ENCODE assay signal across 16 cellular contexts in genomic region chr3:185781759-185782158, GRCh38. TPM values are rescaled to one million over a fixed set of nuclear protein-coding genes. Genes with fewer than 3 reads are reported as not detected.
DNase-seq lines count a peak whose midpoint lies in the region; ATAC-seq and TF ChIP-seq lines count a peak whose summit lies in the region.
"Had no signal": no experiment of that assay in that cellular context is flagged by ENCODE, and none has a peak within 500 bp of the region (broad histone marks: within the 10 kb centered on the region; RNA-seq: fewer than 3 reads in every experiment).

No MANE protein-coding gene starts in this region.

- no peaks in the 10 kb centered on the region for H3K36me3 Mint-ChIP-seq in CD8-positive, alpha-beta T cell
- H3K36me3 Mint-ChIP-seq: activated CD4-positive, alpha-beta memory T cell treated with anti-CD3 and anti-CD28 coated beads for 36 hours had no signal

- ATAC-seq in CD8-positive, alpha-beta T cell = no peak

- H3K4me1 ChIP-seq in BLaER1 = peaks cover 20% of the 10 kb centered on the region
- H3K4me1 ChIP-seq in CD8-positive, alpha-beta T cell (ENCODE audit: insufficient read depth, low read length) = no peaks in the 10 kb centered on the region

- no peaks in the 10 kb centered on the region for H3K36me3 ChIP-seq in BLaER1
- H3K36me3 ChIP-seq in CD8-positive, alpha-beta T cell (ENCODE audit: insufficient read depth, low read length) = no peaks in the 10 kb centered on the region

- H3K27me3 ChIP-seq in BLaER1 = no peaks in the 10 kb centered on the region
- H3K27me3 ChIP-seq in CD8-positive, alpha-beta T cell (ENCODE audit: insufficient read depth, low read length) = no peaks in the 10 kb centered on the region

- H3K27me3 Mint-ChIP-seq in CD8-positive, alpha-beta T cell (ENCODE audit: low read depth) = peaks cover 8% of the 10 kb centered on the region
- H3K27me3 Mint-ChIP-seq: type B pancreatic cell had no signal

- H3K4me3 ChIP-seq in BLaER1 (no peak overlapping the region), astrocyte of the spinal cord (ENCODE audit: low read depth, low read length) (no peak overlapping the region)
- H3K4me3 ChIP-seq in CD8-positive, alpha-beta T cell (ENCODE audit: low read depth, low read length) = no peak overlapping the region

- H3K4me1 Mint-ChIP-seq in CD8-positive, alpha-beta T cell (ENCODE audit: low read depth) = no peaks in the 10 kb centered on the region

- DNase-seq in HT1080 (ENCODE audit: low read depth) = peak; percentile 92
- peak; percentile 86 for DNase-seq in astrocyte of the spinal cord (ENCODE audit: low read depth, low spot score)
- DNase-seq in hepatic stellate cell (ENCODE audit: low spot score) = peak; percentile 65
- DNase-seq in SK-N-DZ (ENCODE audit: low spot score) = no peak
- no peak for DNase-seq in COLO668 (lab: John Stamatoyannopoulos, UW; ENCODE audit: unreplicated experiment)
- DNase-seq in CD8-positive, alpha-beta T cell = no peak
- no peak for DNase-seq in KG1 (lab: John Stamatoyannopoulos, UW)
- DNase-seq: activated CD4-positive, alpha-beta memory T cell treated with anti-CD3 and anti-CD28 coated beads for 36 hours; aorta; effector CD8-positive, alpha-beta T cell; head of caudate nucleus; NCI-H1930; NCI-H774; Right ventricle myocardium superior had no signal

- intact Hi-C loops in CD8-positive, alpha-beta T cell (cut with DNase I, micrococcal nuclease) = no loop called here

- in situ Hi-C loops in astrocyte of the spinal cord (cut with HindIII; ENCODE audit: low sequenced_read_pairs) = no loop called here

- H4K20me1 ChIP-seq in BLaER1 = no peaks in the 10 kb centered on the region

- H3K9me3 ChIP-seq in BLaER1 = no peaks in the 10 kb centered on the region
- H3K9me3 ChIP-seq in CD8-positive, alpha-beta T cell (ENCODE audit: low read length) = no peaks in the 10 kb centered on the region

- H3K9ac ChIP-seq in BLaER1 = no peak overlapping the region

- H3K27ac Mint-ChIP-seq in CD8-positive, alpha-beta T cell = no peak overlapping the region
- H3K27ac Mint-ChIP-seq: activated CD4-positive, alpha-beta memory T cell treated with anti-CD3 and anti-CD28 coated beads for 36 hours; type B pancreatic cell had no signal

- POLR2A ChIA-PET in CD8-positive, alpha-beta T cell (lab: Charles Lee) = no interaction called here

- CTCF ChIA-PET in CD8-positive, alpha-beta T cell (lab: Charles Lee) = no interaction called here

- H3K27ac ChIP-seq in BLaER1 = no peak overlapping the region
- no peak overlapping the region for H3K27ac ChIP-seq in CD8-positive, alpha-beta T cell (ENCODE audit: low read depth, low read length)

- H3K9me3 Mint-ChIP-seq in CD8-positive, alpha-beta T cell = no peaks in the 10 kb centered on the region
- H3K9me3 Mint-ChIP-seq: type B pancreatic cell had no signal

- no peak overlapping the region for H3K4me3 Mint-ChIP-seq in CD8-positive, alpha-beta T cell
- H3K4me3 Mint-ChIP-seq: activated CD4-positive, alpha-beta memory T cell treated with anti-CD3 and anti-CD28 coated beads for 36 hours; type B pancreatic cell had no signal

- H3K4me2 ChIP-seq in BLaER1 = peak overlapping the region; percentile 55

- no peak for TF ChIP-seq CTCF in astrocyte of the spinal cord (IDR thresholded peaks at IDR 0.05; ENCODE audit: low read depth, low read length)
- TF ChIP-seq CTCF in CD8-positive, alpha-beta T cell (IDR thresholded peaks at IDR 0.05) = no peak

RNA-seq across cellular contexts. Expression of gene IGF2BP2, which starts 43.1 kb away (rescaled TPM):
- total RNA-seq in HT1080 (2014; rRNA removed; shearing (Covaris generic)) = 138 and 157 TPM in 2 replicates
- 206 and 267 TPM in 2 replicates for polyA plus RNA-seq in HT1080 (2015; cell fraction: cytosol; rRNA removed)
- 287 and 324 TPM in 2 replicates for polyA plus RNA-seq in HT1080 (2015; cell fraction: nucleus; rRNA removed)
- polyA plus RNA-seq in SK-N-DZ (2014; cell fraction: cytosol; rRNA removed) = 25.0 and 29.0 TPM in 2 replicates
- polyA plus RNA-seq in SK-N-DZ (2014; cell fraction: nucleus; rRNA removed) = 23.1 and 47.1 TPM in 2 replicates
- not detected for total RNA-seq in CD8-positive, alpha-beta T cell

Comparison
In these comparisons a context has a peak if more than half of its experiments do, and no peak if none do; other contexts are left out.
1. DNase-seq: peak in HT1080 (single experiment), astrocyte of the spinal cord (single experiment) and hepatic stellate cell (single experiment); none in SK-N-DZ (single experiment), COLO668 (single experiment), CD8-positive, alpha-beta T cell (0 of 7) and KG1 (single experiment).
2. RNA of gene IGF2BP2, which starts 43.1 kb away (total RNA-seq): 138 to 157 TPM in HT1080; not detected in CD8-positive, alpha-beta T cell; every median in the first group is over 100 times any median in the second.